14 cellular contexts compared by ENCODE assay signal in genomic region chr13:27403727-27404385, GRCh38. TPM values are rescaled to one million over a fixed set of nuclear protein-coding genes. Genes with fewer than 3 reads are reported as not detected.
DNase-seq lines count a peak whose midpoint lies in the region; ATAC-seq and TF ChIP-seq lines count a peak whose summit lies in the region.
"Had no signal": no experiment of that assay in that cellular context is flagged by ENCODE, and none has a peak within 500 bp of the region (broad histone marks: within the 10 kb centered on the region; RNA-seq: fewer than 3 reads in every experiment).

No MANE protein-coding gene starts in this region.

- no peaks in the 10 kb centered on the region for H3K9me3 Mint-ChIP-seq in progenitor cell of endocrine pancreas (ENCODE audit: low read depth)
- H3K9me3 Mint-ChIP-seq: activated CD8-positive, alpha-beta T cell treated with anti-CD3 and anti-CD28 coated beads for 36 hours; naive thymus-derived CD8-positive, alpha-beta T cell; T-helper 1 cell treated with Interleukin-12 subunit alpha and Interleukin-12 subunit beta and Interleukin-4 antibody, amounts not matched to agents 30 μg/mL and 1 μg/mL, for 36 hours had no signal

- H3K27ac ChIP-seq in VCaP (peak overlapping the region; percentile 72), gastrocnemius medialis (peak overlapping the region in 1 of 4 donors; percentile 21)

- peaks cover 6 to 10% of the 10 kb centered on the region in 2 donors for H3K4me1 ChIP-seq in gastrocnemius medialis

- H3K27me3 Mint-ChIP-seq in progenitor cell of endocrine pancreas: peaks cover 3% of the 10 kb centered on the region

- in situ Hi-C loops in gastrocnemius medialis (cut with MboI; ENCODE audit: low sequenced_read_pairs in 4 of 4): loop anchor here in 2 of 4 donors (25.0 kb wide), 1 partner anchor 208 kb away; the partner anchor contains the start of genes LNX2 (in 2 of the 2) and POLR1D (in 2 of the 2)

- H3K4me3 Mint-ChIP-seq in progenitor cell of endocrine pancreas (ENCODE audit: low read depth): peak overlapping the region; percentile 3
- H3K4me3 Mint-ChIP-seq: activated CD8-positive, alpha-beta T cell treated with anti-CD3 and anti-CD28 coated beads for 36 hours; activated naive CD8-positive, alpha-beta T cell; naive thymus-derived CD8-positive, alpha-beta T cell; T-helper 1 cell treated with Interleukin-12 subunit alpha and Interleukin-12 subunit beta and Interleukin-4 antibody, amounts not matched to agents 30 μg/mL and 1 μg/mL, for 36 hours had no signal

- H3K27ac Mint-ChIP-seq in progenitor cell of endocrine pancreas: peak overlapping the region; percentile 96
- H3K27ac Mint-ChIP-seq: activated CD8-positive, alpha-beta T cell treated with anti-CD3 and anti-CD28 coated beads for 36 hours; activated naive CD8-positive, alpha-beta T cell; naive thymus-derived CD8-positive, alpha-beta T cell; T-helper 1 cell treated with Interleukin-12 subunit alpha and Interleukin-12 subunit beta and Interleukin-4 antibody, amounts not matched to agents 30 μg/mL and 1 μg/mL, for 36 hours had no signal

- no peak overlapping the region for H3K4me3 ChIP-seq in gastrocnemius medialis

- intact Hi-C loops in gastrocnemius medialis (cut with DNase I; ENCODE audit: low total_unique reads): no loop called here

- no peak for ATAC-seq in gastrocnemius medialis
- ATAC-seq: naive thymus-derived CD8-positive, alpha-beta T cell had no signal

- no peaks in the 10 kb centered on the region for H3K36me3 Mint-ChIP-seq in progenitor cell of endocrine pancreas (ENCODE audit: insufficient read depth)
- H3K36me3 Mint-ChIP-seq: activated naive CD8-positive, alpha-beta T cell; naive thymus-derived CD8-positive, alpha-beta T cell had no signal

- peak; percentile 69 for DNase-seq in DMS53 (lab: John Stamatoyannopoulos, UW)
- DNase-seq in islet precursor cell: peak; percentile 68
- no peak for DNase-seq in progenitor cell of endocrine pancreas (ENCODE audit: low spot score, unreplicated experiment)
- no peak for DNase-seq in HK-2 (ENCODE audit: unreplicated experiment)
- no peak for DNase-seq in gastrocnemius medialis
- no peak for DNase-seq in dedifferentiated amniotic fluid mesenchymal stem cell (ENCODE audit: extremely low spot score)
- no peak for DNase-seq in activated effector memory CD4-positive, alpha-beta T cell treated with anti-CD3 and anti-CD28 coated beads, Interleukin-2, amount 50 U/mL, for 16 hours
- DNase-seq: activated CD8-positive, alpha-beta T cell treated with anti-CD3 and anti-CD28 coated beads for 36 hours; effector memory CD4-positive, alpha-beta T cell; naive thymus-derived CD8-positive, alpha-beta T cell; stimulated activated naive CD4-positive, alpha-beta T cell treated with Interleukin-2 at 50 U/mL for 16 hours had no signal

- H3K27me3 ChIP-seq in gastrocnemius medialis: no peaks in the 10 kb centered on the region

- H3K9me3 ChIP-seq in gastrocnemius medialis: no peaks in the 10 kb centered on the region

- TF ChIP-seq CTCF in VCaP (conservative IDR thresholded peaks at IDR 0.05): no peak
- TF ChIP-seq CTCF in progenitor cell of endocrine pancreas (IDR thresholded peaks at IDR 0.05; ENCODE audit: unreplicated experiment): no peak
- no peak for TF ChIP-seq CTCF in gastrocnemius medialis (IDR thresholded peaks at IDR 0.05 in 4 of 5, conservative IDR thresholded peaks at IDR 0.05 in 1 of 5)

- peaks cover 60% of the 10 kb centered on the region for H3K4me1 Mint-ChIP-seq in progenitor cell of endocrine pancreas (ENCODE audit: low read depth)

- H3K36me3 ChIP-seq in gastrocnemius medialis: no peaks in the 10 kb centered on the region

- no peak for TF ChIP-seq POLR2A in gastrocnemius medialis (IDR thresholded peaks at IDR 0.05)

RNA-seq across cellular contexts. Expression of gene GTF3A, which starts 20.6 kb away (rescaled TPM):
- total RNA-seq in progenitor cell of endocrine pancreas: 75.9 and 81.2 TPM in 2 replicates
- 100 to 1,000 TPM; 179 to 304 (median 242) TPM for total RNA-seq in gastrocnemius medialis

RNA-seq across cellular contexts. Expression of gene MTIF3, which starts 46.5 kb away (rescaled TPM):
- total RNA-seq in progenitor cell of endocrine pancreas: 50.6 and 54.4 TPM in 2 replicates
- 100 to 1,000 TPM in 2 of 4 donors, 10 to 100 TPM in 2; 73.9 to 113 (median 89.1) TPM for total RNA-seq in gastrocnemius medialis

Comparison
In these comparisons a context has a peak if more than half of its experiments do, and no peak if none do; other contexts are left out.
1. DNase-seq: peak in DMS53 (single experiment) and islet precursor cell (single experiment); none in progenitor cell of endocrine pancreas (single experiment), HK-2 (single experiment), gastrocnemius medialis (0 of 2), dedifferentiated amniotic fluid mesenchymal stem cell (single experiment) and activated effector memory CD4-positive, alpha-beta T cell treated with anti-CD3 and anti-CD28 coated beads, Interleukin-2, amount 50 U/mL, for 16 hours (single experiment).